Comparison of ENCODE assay signal across 10 cellular contexts in the genomic region with DNA sequence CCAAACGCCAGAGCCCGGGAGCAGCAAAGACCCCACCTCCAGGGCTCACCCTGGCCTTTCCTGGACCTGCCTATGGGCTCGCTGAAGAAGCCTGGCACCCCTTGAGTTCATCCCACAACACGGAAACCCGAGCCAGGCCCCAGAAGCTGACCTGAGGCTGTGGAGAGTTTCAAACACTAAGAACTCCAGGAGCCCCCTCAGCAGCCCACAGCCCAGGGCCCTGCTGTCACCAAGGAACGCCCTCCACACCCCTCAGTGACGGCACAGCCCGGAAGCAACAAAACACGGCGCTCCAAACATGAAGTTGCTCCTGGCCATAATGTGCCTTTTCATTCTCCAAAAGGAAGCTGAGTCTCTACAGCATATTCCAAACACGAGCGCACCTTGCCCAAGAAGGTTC. TPM values are rescaled to one million over a fixed set of nuclear protein-coding genes. Genes with fewer than 3 reads are reported as not detected.
DNase-seq lines count a peak whose midpoint lies in the region; ATAC-seq and TF ChIP-seq lines count a peak whose summit lies in the region.
"Had no signal": no experiment of that assay in that cellular context is flagged by ENCODE, and none has a peak within 500 bp of the region (broad histone marks: within the 10 kb centered on the region; RNA-seq: fewer than 3 reads in every experiment).

No MANE protein-coding gene starts in this region.

- TF ChIP-seq CTCF in esophagus muscularis mucosa (IDR thresholded peaks at IDR 0.05) (no peak), psoas muscle (IDR thresholded peaks at IDR 0.05) (no peak)

- H3K27me3 ChIP-seq in CD8-positive, alpha-beta memory T cell (ENCODE audit: insufficient read depth, low read length, poor library complexity, severe bottlenecking) = no peaks in the 10 kb centered on the region
- no peaks in the 10 kb centered on the region for H3K27me3 ChIP-seq in esophagus muscularis mucosa
- no peaks in the 10 kb centered on the region for H3K27me3 ChIP-seq in psoas muscle (ENCODE audit: insufficient read depth in 3 of 3, low read length in 2 of 3)

- ATAC-seq in T-cell (replicated peaks in 1 of 4) (no peak), psoas muscle (peak in 2 of 4 donors; percentile 13 to 33)

- POLR2A ChIA-PET in CD8-positive, alpha-beta memory T cell (lab: Charles Lee) = interaction anchor here (1.4 to 1.9 kb wide), 2 partner anchors 9 to 228 kb away, joined by 3 to 7 read pairs; partner anchors contain the start of gene SLC38A10
- POLR2A ChIA-PET in T-cell (lab: Charles Lee) = no interaction called here

- DNase-seq in CD8-positive, alpha-beta memory T cell = no peak
- DNase-seq in T-cell (no peak), esophagus muscularis mucosa (ENCODE audit: extremely low spot score) (no peak), psoas muscle (no peak), cerebellar nuclear complex (lab: John Stamatoyannopoulos, UW) (no peak), globus pallidus (ENCODE audit: low spot score) (no peak), kidney tubule cell (ENCODE audit: low spot score) (no peak), germinal center (ENCODE audit: low spot score) (no peak)
- DNase-seq: NCI-H146, SHP77 treated with DMSO at 0.1 percent for 48 hours had no signal

- TF ChIP-seq POLR2A in esophagus muscularis mucosa (IDR thresholded peaks at IDR 0.05; ENCODE audit: low read depth) = no peak

- H3K9me3 ChIP-seq in CD8-positive, alpha-beta memory T cell (ENCODE audit: low read length) = no peaks in the 10 kb centered on the region
- H3K9me3 ChIP-seq in esophagus muscularis mucosa (no peaks in the 10 kb centered on the region), psoas muscle (no peaks in the 10 kb centered on the region)

- WGBS in esophagus muscularis mucosa = 66% methylated on average over 9 of the region's 12 CpGs
- 56 to 70% (median 68%) methylated on average over 11 to 12 of the region's 12 CpGs for WGBS in psoas muscle, 3 donors

- H3K27me3 Mint-ChIP-seq in CD8-positive, alpha-beta memory T cell = no peaks in the 10 kb centered on the region
- no peaks in the 10 kb centered on the region for H3K27me3 Mint-ChIP-seq in T-cell

- peaks cover 23% of the 10 kb centered on the region for H3K4me1 ChIP-seq in CD8-positive, alpha-beta memory T cell (ENCODE audit: insufficient read depth, low read length)
- H3K4me1 ChIP-seq in esophagus muscularis mucosa (peaks cover 22 to 33% (median 32%) of the 10 kb centered on the region in 4 donors), psoas muscle (no peaks in the 10 kb centered on the region)

- peak overlapping the region; percentile 62 for H3K4me3 ChIP-seq in CD8-positive, alpha-beta memory T cell (ENCODE audit: low read length)
- peak overlapping the region; percentile 38 to 54 (median 42) for H3K4me3 ChIP-seq in esophagus muscularis mucosa
- peak overlapping the region; percentile 53 for H3K4me3 ChIP-seq in psoas muscle

- H3K27ac ChIP-seq in CD8-positive, alpha-beta memory T cell (ENCODE audit: low read depth, low read length) = peak overlapping the region; percentile 60
- peak overlapping the region; percentile 60 to 81 (median 75) for H3K27ac ChIP-seq in esophagus muscularis mucosa (replicated peaks in 1 of 4)
- peak overlapping the region; percentile 74 for H3K27ac ChIP-seq in psoas muscle

- intact Hi-C loops in esophagus muscularis mucosa (cut with DNase I) = no loop called here
- intact Hi-C loops in psoas muscle (cut with DNase I) = no loop called here

- H3K4me3 Mint-ChIP-seq in CD8-positive, alpha-beta memory T cell = peak overlapping the region; percentile 84 to 92 (median 87)
- H3K4me3 Mint-ChIP-seq in T-cell = peak overlapping the region; percentile 79 to 88 (median 82)

- peak overlapping the region; percentile 65 to 96 (median 87) for H3K27ac Mint-ChIP-seq in CD8-positive, alpha-beta memory T cell
- peak overlapping the region; percentile 86 to 87 for H3K27ac Mint-ChIP-seq in T-cell

- peaks cover 4% of the 10 kb centered on the region for H3K36me3 ChIP-seq in CD8-positive, alpha-beta memory T cell (ENCODE audit: insufficient read depth, low read length)
- H3K36me3 ChIP-seq in esophagus muscularis mucosa = peaks cover 19 to 73% (median 58%) of the 10 kb centered on the region in 4 donors
- H3K36me3 ChIP-seq in psoas muscle (ENCODE audit: insufficient read depth in 1 of 2, low read depth in 1 of 2) = peaks cover 0 to 29% of the 10 kb centered on the region in 2 donors

- CTCF ChIA-PET in CD8-positive, alpha-beta memory T cell (lab: Charles Lee) = no interaction called here
- CTCF ChIA-PET in T-cell (lab: Charles Lee) = no interaction called here

- H3K36me3 Mint-ChIP-seq in CD8-positive, alpha-beta memory T cell = peaks cover 0 to 47% (median 8%) of the 10 kb centered on the region in 3 donors
- H3K36me3 Mint-ChIP-seq in T-cell = peaks cover 9% of the 10 kb centered on the region

- no peaks in the 10 kb centered on the region for H3K9me3 Mint-ChIP-seq in CD8-positive, alpha-beta memory T cell
- no peaks in the 10 kb centered on the region for H3K9me3 Mint-ChIP-seq in T-cell

- peaks cover 31 to 44% (median 43%) of the 10 kb centered on the region in 3 donors for H3K4me1 Mint-ChIP-seq in CD8-positive, alpha-beta memory T cell
- H3K4me1 Mint-ChIP-seq in T-cell = peaks cover 28 to 54% (median 46%) of the 10 kb centered on the region in 3 donors

- no peak for TF ChIP-seq EP300 in esophagus muscularis mucosa (IDR thresholded peaks at IDR 0.05)

RNA-seq across cellular contexts. Expression of gene SLC38A10, which starts 9.2 kb away (rescaled TPM):
- total RNA-seq in CD8-positive, alpha-beta memory T cell = 10 to 100 TPM; 49.0 to 51.0 TPM
- polyA plus RNA-seq in CD8-positive, alpha-beta memory T cell = 71.1 TPM
- 10 to 100 TPM; 52.8 to 95.2 (median 82.3) TPM for total RNA-seq in T-cell
- total RNA-seq in esophagus muscularis mucosa = 100 to 1,000 TPM in 2 of 4 donors, 10 to 100 TPM in 2; 78.0 to 103 (median 93.4) TPM
- total RNA-seq in psoas muscle = 10 to 100 TPM; 16.7 to 23.9 (median 18.6) TPM
- 10 to 100 TPM; 16.9 to 40.6 (median 33.0) TPM for polyA plus RNA-seq in psoas muscle

RNA-seq across cellular contexts. Expression of gene NDUFAF8, which starts 46.8 kb away (rescaled TPM):
- total RNA-seq in CD8-positive, alpha-beta memory T cell = 100 to 1,000 TPM; 136 to 138 TPM
- 76.4 TPM for polyA plus RNA-seq in CD8-positive, alpha-beta memory T cell
- 10 to 100 TPM; 35.0 to 60.8 (median 51.2) TPM for total RNA-seq in T-cell
- total RNA-seq in esophagus muscularis mucosa = 10 to 100 TPM; 34.6 to 54.8 (median 40.4) TPM
- total RNA-seq in psoas muscle = 10 to 100 TPM; 45.6 to 58.5 (median 55.0) TPM
- 10 to 100 TPM; 42.4 to 63.8 (median 54.9) TPM for polyA plus RNA-seq in psoas muscle

RNA-seq across cellular contexts. Expression of gene TEPSIN, which starts 47.0 kb away (rescaled TPM):
- 10 to 100 TPM; 41.2 to 44.2 TPM for total RNA-seq in CD8-positive, alpha-beta memory T cell
- polyA plus RNA-seq in CD8-positive, alpha-beta memory T cell = 6.2 TPM
- 100 to 1,000 TPM in 3 of 5 donors, 10 to 100 TPM in 2; 73.8 to 169 (median 161) TPM for total RNA-seq in T-cell
- 10 to 100 TPM; 19.5 to 31.6 (median 23.5) TPM for total RNA-seq in esophagus muscularis mucosa
- total RNA-seq in psoas muscle = 10 to 100 TPM; 10.9 to 22.1 (median 11.8) TPM
- 10 to 100 TPM; 11.2 to 14.3 (median 13.6) TPM for polyA plus RNA-seq in psoas muscle
